ENCODE assay signal across 24 cellular contexts in the genomic region with DNA sequence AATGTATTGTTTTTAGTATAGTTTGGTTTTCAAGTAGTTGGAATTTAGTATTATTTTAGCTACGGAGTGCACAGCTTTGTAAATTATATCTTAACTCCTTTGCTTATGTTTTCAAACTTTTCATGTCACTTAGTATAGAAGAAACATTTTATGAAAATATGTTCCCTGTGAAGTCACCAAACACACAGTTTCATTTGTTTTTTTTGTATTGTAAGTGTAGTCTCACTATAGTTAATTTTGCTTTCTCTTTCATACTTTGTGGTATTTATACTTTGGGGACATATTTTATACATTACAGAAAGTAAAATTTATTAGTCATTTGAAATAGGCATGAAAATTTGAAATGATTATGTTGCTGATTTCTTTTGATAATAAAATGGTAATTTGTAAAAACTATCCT. TPM values are rescaled to one million over a fixed set of nuclear protein-coding genes. Genes with fewer than 3 reads are reported as not detected.
DNase-seq lines count a peak whose midpoint lies in the region; ATAC-seq and TF ChIP-seq lines count a peak whose summit lies in the region.
"Had no signal": no experiment of that assay in that cellular context is flagged by ENCODE, and none has a peak within 500 bp of the region (broad histone marks: within the 10 kb centered on the region; RNA-seq: fewer than 3 reads in every experiment).

No MANE protein-coding gene starts in this region.

- H4K20me1 ChIP-seq in osteoblast (ENCODE audit: insufficient read depth, low read length) = peaks cover 3% of the 10 kb centered on the region

- H3K79me2 ChIP-seq in osteoblast (ENCODE audit: insufficient read depth, low read length) = peaks cover 10% of the 10 kb centered on the region

- H3K27ac ChIP-seq in osteoblast (ENCODE audit: low read depth, low read length) = no peak overlapping the region
- H3K27ac ChIP-seq: cardiac muscle cell, lower lobe of right lung, upper lobe of right lung had no signal

- no peaks in the 10 kb centered on the region for H3K36me3 ChIP-seq in osteoblast (ENCODE audit: insufficient read depth, low read length)
- H3K36me3 ChIP-seq: BE2C, lower lobe of right lung, upper lobe of right lung had no signal

- no peaks in the 10 kb centered on the region for H3K9me3 ChIP-seq in osteoblast (ENCODE audit: low read depth, low read length)
- H3K9me3 ChIP-seq: BE2C, lower lobe of right lung, upper lobe of right lung had no signal

- TF ChIP-seq CTCF in osteoblast (IDR thresholded peaks at IDR 0.05; ENCODE audit: extremely low read depth, low read depth, low read length) = no peak

- H3K4me2 ChIP-seq in osteoblast (ENCODE audit: insufficient read depth, low read length) = peak overlapping the region; percentile 47

- no peak overlapping the region for H3K4me3 ChIP-seq in osteoblast (ENCODE audit: insufficient read depth, low read length)
- H3K4me3 ChIP-seq: cardiac muscle cell, lower lobe of right lung, upper lobe of right lung had no signal

- peak; percentile 65 for ATAC-seq in GM18858 (IDR thresholded peaks at IDR 0.05; ENCODE audit: unreplicated experiment)
- peak; percentile 41 for ATAC-seq in HG02623 (IDR thresholded peaks at IDR 0.05; ENCODE audit: unreplicated experiment)
- ATAC-seq in HG03521 (IDR thresholded peaks at IDR 0.05; ENCODE audit: unreplicated experiment) = peak; percentile 64
- no peak for ATAC-seq in GM19324 (IDR thresholded peaks at IDR 0.05; ENCODE audit: low FRiP score, unreplicated experiment)
- no peak for ATAC-seq in GM19463 (IDR thresholded peaks at IDR 0.05; ENCODE audit: unreplicated experiment)
- ATAC-seq: lower lobe of right lung, upper lobe of right lung, WTC11 had no signal

- no peak overlapping the region for H2AFZ ChIP-seq in osteoblast (ENCODE audit: low read length)

- peaks cover 26% of the 10 kb centered on the region for H3K4me1 ChIP-seq in osteoblast (ENCODE audit: insufficient read depth, low read length)
- H3K4me1 ChIP-seq: BE2C had no signal

- H3K27me3 ChIP-seq in osteoblast (ENCODE audit: insufficient read depth, low read length) = no peaks in the 10 kb centered on the region

- DNase-seq in osteoblast (ENCODE audit: insufficient read length, low spot score, missing footprints) (no peak), globus pallidus (ENCODE audit: low spot score) (no peak), iPS-NIHi7 (ENCODE audit: extremely low spot score) (no peak)
- DNase-seq: activated CD4-positive, alpha-beta T cell treated with anti-CD3 and anti-CD28 coated beads, Interleukin-2, amount 50 U/mL, for 1 hour; activated naive CD4-positive, alpha-beta T cell treated with anti-CD3 and anti-CD28 coated beads, Interleukin-2, amount 50 U/mL, for 16 hours; aorta; BE2C; DMS53; GF-D8; lower lobe of right lung; MV-4-11; NCI-H510A; SIG-M5; SW 1271; T1000; upper lobe of right lung had no signal

RNA-seq across cellular contexts. Expression of a gene that starts 5.0 kb away (rescaled TPM):
- total RNA-seq in osteoblast = 12.3 and 12.4 TPM in 2 replicates
- total RNA-seq: A673 had no signal

Comparison
In these comparisons a context has a peak if more than half of its experiments do, and no peak if none do; other contexts are left out.
1. ATAC-seq: peak in GM18858 (single experiment), HG02623 (single experiment) and HG03521 (single experiment); none in GM19324 (single experiment) and GM19463 (single experiment).